ENCODE assay signal across 17 cellular contexts in genomic region chr16:85541619-85542547, GRCh38.
A peak's percentile ranks its signal among the peaks of the same experiment; 100 is the strongest.
DNase-seq lines count a peak whose midpoint lies in the region; TF ChIP-seq lines count a peak whose summit lies in the region.
"Had no signal": no experiment of that assay in that cellular context is flagged by ENCODE, and none has a peak within 500 bp of the region (broad histone marks: within the 10 kb centered on the region; RNA-seq: fewer than 3 reads in every experiment).

No MANE protein-coding gene starts in this region.

- H3K9ac ChIP-seq in H9 (ENCODE audit: extremely low read depth, insufficient read length, low read length): no peak overlapping the region
- no peak overlapping the region for H3K9ac ChIP-seq in mesenchymal stem cell (ENCODE audit: low read length)

- H2AK5ac ChIP-seq in H9 (ENCODE audit: insufficient read length, low read length): no peak overlapping the region
- H2AK5ac ChIP-seq in mesenchymal stem cell (ENCODE audit: low read length, severe bottlenecking): no peak overlapping the region

- no peak overlapping the region for H2BK15ac ChIP-seq in H9 (ENCODE audit: low read depth, low read length)
- no peak overlapping the region for H2BK15ac ChIP-seq in mesenchymal stem cell (ENCODE audit: low read depth, poor library complexity, severe bottlenecking)

- H3K4me1 ChIP-seq in H9 (ENCODE audit: insufficient read depth, low read length) (no peaks in the 10 kb centered on the region; the same call in 1 of the 2 replicates), mesenchymal stem cell (ENCODE audit: control insufficient read depth, insufficient read depth, low read depth, low read length) (peaks cover 14% of the 10 kb centered on the region)

- no peak overlapping the region for H3T11ph ChIP-seq in H9 (ENCODE audit: low read length)

- H3K9me3 Mint-ChIP-seq in H9: peaks cover 11 to 14% of the 10 kb centered on the region in 2 experiments
- H3K9me3 Mint-ChIP-seq: central memory CD8-positive, alpha-beta T cell; natural killer cell treated with Interleukin-12 subunit alpha and Interleukin-12 subunit beta and Interleukin-15 and Interleukin-18, amount 100 ng/mL, for 72 hours had no signal

- peaks cover 21 to 22% of the 10 kb centered on the region in 2 experiments for H3K4me1 Mint-ChIP-seq in H9

- H2BK120ac ChIP-seq in H9 (ENCODE audit: low read depth, low read length, poor library complexity, severe bottlenecking): no peak overlapping the region
- peak overlapping the region; percentile 8 for H2BK120ac ChIP-seq in mesenchymal stem cell (ENCODE audit: low read depth, low read length)

- H2AFZ ChIP-seq in H9 (ENCODE audit: low read length) (no peak overlapping the region), mesenchymal stem cell (ENCODE audit: low read depth, low read length) (no peak overlapping the region)

- intact Hi-C loops in posterior vena cava (cut with DNase I): no loop called here

- no peak overlapping the region for H3K4me3 ChIP-seq in BJ (ENCODE audit: low read depth, low read length)
- H3K4me3 ChIP-seq in WERI-Rb-1 (ENCODE audit: low read depth, low read length): peak overlapping the region; percentile 17; the same call in 1 of the 2 replicates
- no peak overlapping the region for H3K4me3 ChIP-seq in mesenchymal stem cell (ENCODE audit: insufficient read depth in 1 of 2, low read depth in 1 of 2, low read length in 2 of 2)
- H3K4me3 ChIP-seq: right atrium auricular region had no signal

- H3K14ac ChIP-seq in H9 (ENCODE audit: insufficient read depth, low read length) (0 out of 2 replicates have a peak overlapping the region, but pooled peaks have one; percentile 0), mesenchymal stem cell (ENCODE audit: low read length in 2 of 2) (peak overlapping the region in 1 of 2 experiments; percentile 99)

- H2BK20ac ChIP-seq in H9 (ENCODE audit: low read depth, low read length, poor library complexity, severe bottlenecking): no peak overlapping the region

- no peak overlapping the region for H3K56ac ChIP-seq in H9 (ENCODE audit: insufficient read length, low read depth, low read length)

- H2BK12ac ChIP-seq in H9 (ENCODE audit: insufficient read length, low read depth, low read length) (no peak overlapping the region), mesenchymal stem cell (ENCODE audit: low read length in 2 of 2) (peak overlapping the region in 1 of 2 experiments; percentile 10)

- no peaks in the 10 kb centered on the region for H4K20me1 ChIP-seq in H9 (ENCODE audit: control insufficient read depth, insufficient read depth, insufficient read length)

- peaks cover 6% of the 10 kb centered on the region for H3K27me3 Mint-ChIP-seq in H9 (ENCODE audit: low read depth)
- H3K27me3 Mint-ChIP-seq: central memory CD8-positive, alpha-beta T cell; natural killer cell treated with Interleukin-12 subunit alpha and Interleukin-12 subunit beta and Interleukin-15 and Interleukin-18, amount 100 ng/mL, for 72 hours had no signal

- DNase-seq in BJ (ENCODE audit: low read depth): peak; percentile 23
- DNase-seq in H9: no peak
- DNase-seq in WERI-Rb-1: peak; percentile 76
- no peak for DNase-seq in mesenchymal stem cell
- no peak for DNase-seq in ecto neural progenitor cell (ENCODE audit: low spot score)
- no peak for DNase-seq in A172 (ENCODE audit: low spot score)
- no peak for DNase-seq in posterior vena cava (ENCODE audit: low spot score)
- no peak for DNase-seq in NCI-H446 (lab: John Stamatoyannopoulos, UW)
- DNase-seq: activated CD8-positive, alpha-beta memory T cell treated with anti-CD3 and anti-CD28 coated beads for 24 hours; HFFc6; MV-4-11; NCI-H2081; stimulated activated CD4-positive, alpha-beta T cell treated with anti-CD3 and anti-CD28 coated beads, Interleukin-2, amount 100 ng/mL, for 24 hours had no signal

- H3K4me3 Mint-ChIP-seq in H9: peak overlapping the region in 1 of 2 experiments; percentile 25; a peak in 1 of 5 replicates
- H3K4me3 Mint-ChIP-seq: activated T-helper 1 cell treated with anti-CD3 and anti-CD28 coated beads, Interleukin-12 subunit alpha, Interleukin-12 subunit beta, Interleukin-2, Interleukin-4 antibody, amounts not matched to agents 30 ng/mL and 10 ng/mL and 1 ng/mL, durations not matched to agents 14 hours and 24 hours and 36 hours; central memory CD8-positive, alpha-beta T cell; HFFc6; natural killer cell treated with Interleukin-12 subunit alpha and Interleukin-12 subunit beta and Interleukin-15 and Interleukin-18, amount 100 ng/mL, for 72 hours had no signal

- WGBS in H9 (ENCODE audit: extremely low coverage, insufficient read length, low lambda C conversion rate): no CpG with 5 or more reads among the region's 21 CpGs
- WGBS in mesenchymal stem cell: 67% methylated on average over 21 of the region's 21 CpGs

- CTCF ChIA-PET in BJ (lab: Yijun Ruan, JAX): interaction anchor here (1.1 to 1.3 kb wide), 3 partner anchors 11 to 15 kb away, joined by 3 to 5 read pairs (median 4); no protein-coding TSS in a partner anchor

- H3K9me3 ChIP-seq in H9 (ENCODE audit: control insufficient read depth, low read depth, low read length): peaks cover 9% of the 10 kb centered on the region
- H3K9me3 ChIP-seq in WERI-Rb-1 (ENCODE audit: severe bottlenecking): peaks cover 4% of the 10 kb centered on the region
- H3K9me3 ChIP-seq in mesenchymal stem cell (ENCODE audit: control insufficient read depth, low read length): peaks cover 8% of the 10 kb centered on the region

- H4K91ac ChIP-seq in H9 (ENCODE audit: insufficient read length, low read depth, low read length) (no peak overlapping the region), mesenchymal stem cell (ENCODE audit: low read length) (peak overlapping the region; percentile 25)

- no peak for TF ChIP-seq CTCF in BJ (IDR thresholded peaks at IDR 0.05; ENCODE audit: insufficient read depth, low read depth, low read length)
- TF ChIP-seq CTCF in H9 (conservative IDR thresholded peaks at IDR 0.05): no peak
- TF ChIP-seq CTCF in WERI-Rb-1 (IDR thresholded peaks at IDR 0.05; ENCODE audit: low read depth, low read length): no peak

- H2BK5ac ChIP-seq in H9 (ENCODE audit: insufficient read length, low read length) (no peak overlapping the region), mesenchymal stem cell (ENCODE audit: low read depth, low read length, poor library complexity, severe bottlenecking) (no peak overlapping the region)

- H3K79me2 ChIP-seq in H9 (ENCODE audit: insufficient read depth, low read length): no peaks in the 10 kb centered on the region

- no peak overlapping the region for H3K18ac ChIP-seq in H9 (ENCODE audit: insufficient read length, low read depth, low read length)
- H3K18ac ChIP-seq in mesenchymal stem cell (ENCODE audit: low read depth in 1 of 2, low read length in 2 of 2): peak overlapping the region in 1 of 2 experiments; percentile 62

- H3K4ac ChIP-seq in H9 (ENCODE audit: low read depth, low read length): no peak overlapping the region
- H3K4ac ChIP-seq in mesenchymal stem cell (ENCODE audit: low read depth in 1 of 2, low read length in 2 of 2): peak overlapping the region in 1 of 2 experiments; percentile 31

- H3K23ac ChIP-seq in H9 (ENCODE audit: insufficient read length, low read depth, low read length): no peak overlapping the region
- no peak overlapping the region for H3K23ac ChIP-seq in mesenchymal stem cell (ENCODE audit: low read length in 2 of 2)

- H3K36me3 Mint-ChIP-seq in H9 (ENCODE audit: insufficient read depth in 1 of 3, low read depth in 3 of 3): peaks cover 7 to 10% (median 8%) of the 10 kb centered on the region in 3 experiments
- H3K36me3 Mint-ChIP-seq: natural killer cell treated with Interleukin-12 subunit alpha and Interleukin-12 subunit beta and Interleukin-15 and Interleukin-18, amount 100 ng/mL, for 72 hours had no signal

- no peaks in the 10 kb centered on the region for H3K23me2 ChIP-seq in H9 (ENCODE audit: insufficient read length, low read depth, low read length, poor library complexity, severe bottlenecking)

- no peak overlapping the region for H3K27ac ChIP-seq in H9 (ENCODE audit: insufficient read length, low read depth, low read length)
- H3K27ac ChIP-seq in WERI-Rb-1: peak overlapping the region; percentile 85
- H3K27ac ChIP-seq in mesenchymal stem cell (ENCODE audit: low read length, poor library complexity, severe bottlenecking): no peak overlapping the region
- H3K27ac ChIP-seq: right atrium auricular region had no signal

- no peak overlapping the region for H4K5ac ChIP-seq in H9 (ENCODE audit: insufficient read length, low read depth, low read length)

- H3K4me2 ChIP-seq in H9 (ENCODE audit: insufficient read depth, insufficient read length, low read length): no peak overlapping the region
- no peak overlapping the region for H3K4me2 ChIP-seq in mesenchymal stem cell (ENCODE audit: low read length, poor library complexity, severe bottlenecking)

- no peaks in the 10 kb centered on the region for H3K27me3 ChIP-seq in BJ (ENCODE audit: control insufficient read depth, insufficient read depth, low read length)
- no peaks in the 10 kb centered on the region for H3K27me3 ChIP-seq in H9 (ENCODE audit: insufficient read depth, low read length)
- no peaks in the 10 kb centered on the region for H3K27me3 ChIP-seq in WERI-Rb-1 (ENCODE audit: insufficient read depth, low read depth, severe bottlenecking)
- no peaks in the 10 kb centered on the region for H3K27me3 ChIP-seq in mesenchymal stem cell (ENCODE audit: control insufficient read depth in 1 of 2, insufficient read depth in 1 of 2, low read length in 2 of 2)
- H3K27me3 ChIP-seq: right atrium auricular region had no signal

- H3K36me3 ChIP-seq in BJ (ENCODE audit: control insufficient read depth, insufficient read depth, low read length): no peaks in the 10 kb centered on the region
- H3K36me3 ChIP-seq in WERI-Rb-1: peaks cover 11% of the 10 kb centered on the region
- H3K36me3 ChIP-seq in mesenchymal stem cell (ENCODE audit: control insufficient read depth in 1 of 2, insufficient read depth in 2 of 2, low read depth in 1 of 2, low read length in 2 of 2): peaks cover 0 to 4% of the 10 kb centered on the region in 2 experiments
- H3K36me3 ChIP-seq: right atrium auricular region had no signal

- H3K79me1 ChIP-seq in H9 (ENCODE audit: insufficient read depth, low read depth, low read length, poor library complexity, severe bottlenecking) (no peaks in the 10 kb centered on the region), mesenchymal stem cell (replicated peaks; ENCODE audit: low read length, poor library complexity, severe bottlenecking) (peaks cover 8% of the 10 kb centered on the region)

- H3K27ac Mint-ChIP-seq in H9: peak overlapping the region in 1 of 3 experiments; percentile 81; a peak in 3 of 7 replicates
- H3K27ac Mint-ChIP-seq: activated T-helper 1 cell treated with anti-CD3 and anti-CD28 coated beads, Interleukin-12 subunit alpha, Interleukin-12 subunit beta, Interleukin-2, Interleukin-4 antibody, amounts not matched to agents 30 ng/mL and 10 ng/mL and 1 ng/mL, durations not matched to agents 14 hours and 24 hours and 36 hours; HFFc6 had no signal

- no peak overlapping the region for H4K8ac ChIP-seq in H9 (replicated peaks; ENCODE audit: insufficient read length, low read depth, low read length)
- H4K8ac ChIP-seq in mesenchymal stem cell (ENCODE audit: low read length): peak overlapping the region; percentile 31

- POLR2A ChIA-PET in BJ (lab: Charles Lee): no interaction called here

Comparison
In these comparisons a context has a peak if more than half of its experiments do, and no peak if none do; other contexts are left out.
1. DNase-seq: peak in BJ (single experiment) and WERI-Rb-1 (single experiment); none in H9 (single experiment), mesenchymal stem cell (single experiment), ecto neural progenitor cell (single experiment), A172 (single experiment), posterior vena cava (single experiment) and NCI-H446 (0 of 2).